8 cellular contexts compared by ENCODE assay signal in the genomic region with DNA sequence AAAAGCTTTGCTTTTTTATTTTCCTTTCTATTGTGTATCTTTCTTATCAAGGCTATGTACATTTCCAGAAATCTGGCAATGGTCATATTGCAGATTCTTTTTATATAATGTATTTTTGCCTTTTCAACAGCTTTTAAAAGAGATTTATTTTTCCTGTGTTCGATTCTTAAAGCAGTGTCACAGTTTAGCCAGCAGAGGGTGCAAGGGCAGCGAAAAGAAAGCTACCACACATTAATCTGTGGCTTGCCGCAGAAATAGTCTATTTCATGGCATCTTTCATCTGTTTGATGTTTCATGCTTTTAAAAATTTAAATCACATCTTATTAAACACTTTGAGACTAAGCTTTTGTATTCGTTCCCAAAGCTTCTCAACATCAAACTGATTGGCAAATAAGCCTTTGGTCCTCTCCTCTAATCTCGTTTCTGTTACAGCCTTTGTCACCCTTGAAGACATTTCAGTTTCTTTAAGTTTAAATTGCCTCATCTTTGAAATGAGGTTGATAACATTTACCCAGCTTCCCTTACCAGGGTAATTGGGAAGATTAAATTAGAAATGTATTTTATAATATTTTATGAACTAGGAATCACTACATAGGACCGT.
DNase-seq lines count a peak whose midpoint lies in the region; TF ChIP-seq lines count a peak whose summit lies in the region.

No MANE protein-coding gene starts in this region.

- no peak overlapping the region for H3K4me3 Mint-ChIP-seq in CD14-positive monocyte

- no peak overlapping the region for H3K27ac Mint-ChIP-seq in CD14-positive monocyte

- peaks cover 50 to 57% of the 10 kb centered on the region in 2 donors for H3K36me3 Mint-ChIP-seq in CD14-positive monocyte

- H3K9me3 ChIP-seq in Peyer's patch, result no peaks in the 10 kb centered on the region
- H3K9me3 ChIP-seq in mammary epithelial cell (replicated peaks; ENCODE audit: insufficient read depth, low read length), result no peaks in the 10 kb centered on the region
- no peaks in the 10 kb centered on the region for H3K9me3 ChIP-seq in liver (ENCODE audit: control insufficient read depth in 4 of 4, low read length in 3 of 4)
- no peaks in the 10 kb centered on the region for H3K9me3 ChIP-seq in uterus

- H3K36me3 ChIP-seq in Peyer's patch (peaks cover 0 to 50% (median 0%) of the 10 kb centered on the region in 3 donors), mammary epithelial cell (ENCODE audit: insufficient read depth, low read length) (peaks cover 7% of the 10 kb centered on the region), liver (ENCODE audit: control insufficient read depth in 4 of 4, insufficient read depth in 3 of 4, low read depth in 1 of 4, low read length in 3 of 4) (peaks cover 0 to 25% (median 12%) of the 10 kb centered on the region in 4 donors), uterus (no peaks in the 10 kb centered on the region)

- H3K79me2 ChIP-seq in mammary epithelial cell (ENCODE audit: insufficient read depth, low read length), result no peaks in the 10 kb centered on the region

- no peaks in the 10 kb centered on the region for H4K20me1 ChIP-seq in mammary epithelial cell (ENCODE audit: insufficient read depth, low read length)

- TF ChIP-seq POLR2A in Peyer's patch (IDR thresholded peaks at IDR 0.05) (no peak), uterus (IDR thresholded peaks at IDR 0.05) (no peak)

- H3K4me2 ChIP-seq in mammary epithelial cell (ENCODE audit: insufficient read depth, low read depth, low read length), result no peak overlapping the region

- peaks cover 0 to 2% (median 0%) of the 10 kb centered on the region in 3 donors for H3K27me3 Mint-ChIP-seq in CD14-positive monocyte (ENCODE audit: low read depth in 3 of 3)

- dilution Hi-C loops in mammary epithelial cell (cut with HindIII; ENCODE audit: low sequenced_read_pairs), result no loop called here

- H3K27me3 ChIP-seq in Peyer's patch, result no peaks in the 10 kb centered on the region
- H3K27me3 ChIP-seq in mammary epithelial cell (ENCODE audit: insufficient read depth, low read length), result no peaks in the 10 kb centered on the region
- no peaks in the 10 kb centered on the region for H3K27me3 ChIP-seq in liver (ENCODE audit: control insufficient read depth in 4 of 4, insufficient read depth in 4 of 4, low read length in 3 of 4)
- no peaks in the 10 kb centered on the region for H3K27me3 ChIP-seq in uterus

- no peaks in the 10 kb centered on the region for H3K9me3 Mint-ChIP-seq in CD14-positive monocyte

- no peaks in the 10 kb centered on the region for H3K4me1 Mint-ChIP-seq in CD14-positive monocyte

- DNase-seq in CD14-positive monocyte (ENCODE audit: low spot score) (no peak), GM13977 (ENCODE audit: low spot score) (peak; percentile 21), Peyer's patch (peak in 1 of 3 donors; percentile 71), mammary epithelial cell (no peak), uterus (no peak), occipital lobe (lab: John Stamatoyannopoulos, UW) (no peak)
- no peak for DNase-seq in activated T-cell treated with anti-CD3 and anti-CD28 coated beads, Interleukin-2, amount 50 U/mL, for 1 hour

- no peak overlapping the region for H3K27ac ChIP-seq in Peyer's patch
- H3K27ac ChIP-seq in mammary epithelial cell (ENCODE audit: insufficient read depth, low read depth, low read length), result no peak overlapping the region
- H3K27ac ChIP-seq in liver (ENCODE audit: low read depth in 1 of 2, low read length in 2 of 2), result no peak overlapping the region
- H3K27ac ChIP-seq in uterus, result no peak overlapping the region

- intact Hi-C loops in CD14-positive monocyte (cut with micrococcal nuclease) (no loop called here), mammary epithelial cell (cut with micrococcal nuclease) (no loop called here), uterus (cut with DNase I; ENCODE audit: low total_unique reads) (no loop called here)

- H2AFZ ChIP-seq in mammary epithelial cell (ENCODE audit: low read depth, low read length), result no peak overlapping the region

- WGBS in mammary epithelial cell (ENCODE audit: low coverage, missing lambda C conversion rate), result 42% methylated on average over 6 of the region's 6 CpGs
- 48% methylated on average over 6 of the region's 6 CpGs for WGBS in liver

- H3K9ac ChIP-seq in mammary epithelial cell (ENCODE audit: insufficient read depth, low read length) (no peak overlapping the region), liver (ENCODE audit: low read depth in 1 of 2, low read length in 2 of 2) (no peak overlapping the region)

- in situ Hi-C loops in GM13977 (cut with MboI; ENCODE audit: low pct_unique_long_range_greater_than_20kb, low sequenced_read_pairs, unreplicated experiment) (no loop called here), mammary epithelial cell (cut with MboI; ENCODE audit: low sequenced_read_pairs in 2 of 2) (loop anchor here in 1 of 2 donors (25.0 kb wide), 1 partner anchor 109 kb away; no protein-coding TSS in a partner anchor)

- CTCF ChIA-PET in mammary epithelial cell (lab: Charles Lee; ENCODE audit: low non-redundant PET), result interaction anchor here (0.5 to 0.7 kb wide), 3 partner anchors 53 to 1557 kb away, joined by 3 to 5 read pairs (median 4); no protein-coding TSS in a partner anchor

- no TSS peak for BruUV-seq in mammary epithelial cell (replicated peaks; lab: Mats Ljungman, UMichigan)

- no peaks in the 10 kb centered on the region for H3K4me1 ChIP-seq in Peyer's patch
- no peaks in the 10 kb centered on the region for H3K4me1 ChIP-seq in mammary epithelial cell (ENCODE audit: insufficient read depth, low read length)
- H3K4me1 ChIP-seq in liver (ENCODE audit: control insufficient read depth in 4 of 4, insufficient read depth in 4 of 4, low read length in 3 of 4), result no peaks in the 10 kb centered on the region
- H3K4me1 ChIP-seq in uterus, result no peaks in the 10 kb centered on the region

- TF ChIP-seq RAD21 in liver (IDR thresholded peaks at IDR 0.05), result peak; percentile 52 to 74

- H3K4me3 ChIP-seq in Peyer's patch (no peak overlapping the region), mammary epithelial cell (replicated peaks in 1 of 3; ENCODE audit: insufficient read depth in 1 of 3, low read depth in 2 of 3, low read length in 3 of 3) (no peak overlapping the region), liver (ENCODE audit: low read depth in 1 of 3, low read length in 3 of 3) (no peak overlapping the region), uterus (no peak overlapping the region)

- TF ChIP-seq CTCF in CD14-positive monocyte (IDR thresholded peaks at IDR 0.05) (peak; percentile 91), GM13977 (IDR thresholded peaks at IDR 0.05; ENCODE audit: extremely low read depth, insufficient read depth, missing control alignments) (peak; percentile 62), Peyer's patch (IDR thresholded peaks at IDR 0.05) (peak; percentile 32 to 72 (median 62)), mammary epithelial cell (conservative IDR thresholded peaks at IDR 0.05 in 1 of 2, IDR thresholded peaks at IDR 0.05 in 1 of 2; ENCODE audit: extremely low read depth in 1 of 2, insufficient read depth in 1 of 2, low read depth in 1 of 2, low read length in 2 of 2) (peak; percentile 79 to 89), liver (IDR thresholded peaks at IDR 0.05; ENCODE audit: low read depth, low read length, missing input control) (peak; percentile 66), uterus (IDR thresholded peaks at IDR 0.05) (peak; percentile 19 to 47 (median 39))

TF ChIP-seq in liver, 16 proteins besides CTCF, POLR2A, EP300 and RAD21 (continues in another document):
- TF ChIP-seq NR2F2 (IDR thresholded peaks at IDR 0.05), result no peak
- TF ChIP-seq RXRA (IDR thresholded peaks at IDR 0.05), result no peak
- no peak for TF ChIP-seq GABPA (IDR thresholded peaks at IDR 0.05 in 1 of 2, conservative IDR thresholded peaks at IDR 0.05 in 1 of 2)
- TF ChIP-seq HNF4A (conservative IDR thresholded peaks at IDR 0.05), result no peak
- TF ChIP-seq, protein P1, sequence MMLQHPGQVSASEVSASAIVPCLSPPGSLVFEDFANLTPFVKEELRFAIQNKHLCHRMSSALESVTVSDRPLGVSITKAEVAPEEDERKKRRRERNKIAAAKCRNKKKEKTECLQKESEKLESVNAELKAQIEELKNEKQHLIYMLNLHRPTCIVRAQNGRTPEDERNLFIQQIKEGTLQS (IDR thresholded peaks at IDR 0.05), result no peak
- TF ChIP-seq JUND (IDR thresholded peaks at IDR 0.05), result no peak
- TF ChIP-seq, protein P2, sequence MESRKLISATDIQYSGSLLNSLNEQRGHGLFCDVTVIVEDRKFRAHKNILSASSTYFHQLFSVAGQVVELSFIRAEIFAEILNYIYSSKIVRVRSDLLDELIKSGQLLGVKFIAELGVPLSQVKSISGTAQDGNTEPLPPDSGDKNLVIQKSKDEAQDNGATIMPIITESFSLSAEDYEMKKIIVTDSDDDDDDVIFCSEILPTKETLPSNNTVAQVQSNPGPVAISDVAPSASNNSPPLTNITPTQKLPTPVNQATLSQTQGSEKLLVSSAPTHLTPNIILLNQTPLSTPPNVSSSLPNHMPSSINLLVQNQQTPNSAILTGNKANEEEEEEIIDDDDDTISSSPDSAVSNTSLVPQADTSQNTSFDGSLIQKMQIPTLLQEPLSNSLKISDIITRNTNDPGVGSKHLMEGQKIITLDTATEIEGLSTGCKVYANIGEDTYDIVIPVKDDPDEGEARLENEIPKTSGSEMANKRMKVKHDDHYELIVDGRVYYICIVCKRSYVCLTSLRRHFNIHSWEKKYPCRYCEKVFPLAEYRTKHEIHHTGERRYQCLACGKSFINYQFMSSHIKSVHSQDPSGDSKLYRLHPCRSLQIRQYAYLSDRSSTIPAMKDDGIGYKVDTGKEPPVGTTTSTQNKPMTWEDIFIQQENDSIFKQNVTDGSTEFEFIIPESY (IDR thresholded peaks at IDR 0.05), result no peak
- no peak for TF ChIP-seq SP1 (IDR thresholded peaks at IDR 0.05)
- no peak for TF ChIP-seq FOXA2 (IDR thresholded peaks at IDR 0.05)
- no peak for TF ChIP-seq TAF1 (conservative IDR thresholded peaks at IDR 0.05)
- no peak for TF ChIP-seq HNF4G (IDR thresholded peaks at IDR 0.05)
- no peak for TF ChIP-seq EGR1 (IDR thresholded peaks at IDR 0.05; ENCODE audit: low read depth in 2 of 2)
- no peak for TF ChIP-seq YY1 (IDR thresholded peaks at IDR 0.05)
- TF ChIP-seq, protein P3, sequence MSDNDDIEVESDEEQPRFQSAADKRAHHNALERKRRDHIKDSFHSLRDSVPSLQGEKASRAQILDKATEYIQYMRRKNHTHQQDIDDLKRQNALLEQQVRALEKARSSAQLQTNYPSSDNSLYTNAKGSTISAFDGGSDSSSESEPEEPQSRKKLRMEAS (IDR thresholded peaks at IDR 0.05), result no peak
- TF ChIP-seq FOXA1 (IDR thresholded peaks at IDR 0.05), result no peak

Comparison
In these comparisons a context has a peak if more than half of its experiments do, and no peak if none do; other contexts are left out.
1. CTCF ChIP-seq: peak in every context shown above with its lines; median percentile 91 in CD14-positive monocyte; 84 in mammary epithelial cell; 66 in liver; 62 in GM13977; 62 in Peyer's patch; 39 in uterus.